Comparison of ENCODE assay signal across 12 cellular contexts in the genomic region with DNA sequence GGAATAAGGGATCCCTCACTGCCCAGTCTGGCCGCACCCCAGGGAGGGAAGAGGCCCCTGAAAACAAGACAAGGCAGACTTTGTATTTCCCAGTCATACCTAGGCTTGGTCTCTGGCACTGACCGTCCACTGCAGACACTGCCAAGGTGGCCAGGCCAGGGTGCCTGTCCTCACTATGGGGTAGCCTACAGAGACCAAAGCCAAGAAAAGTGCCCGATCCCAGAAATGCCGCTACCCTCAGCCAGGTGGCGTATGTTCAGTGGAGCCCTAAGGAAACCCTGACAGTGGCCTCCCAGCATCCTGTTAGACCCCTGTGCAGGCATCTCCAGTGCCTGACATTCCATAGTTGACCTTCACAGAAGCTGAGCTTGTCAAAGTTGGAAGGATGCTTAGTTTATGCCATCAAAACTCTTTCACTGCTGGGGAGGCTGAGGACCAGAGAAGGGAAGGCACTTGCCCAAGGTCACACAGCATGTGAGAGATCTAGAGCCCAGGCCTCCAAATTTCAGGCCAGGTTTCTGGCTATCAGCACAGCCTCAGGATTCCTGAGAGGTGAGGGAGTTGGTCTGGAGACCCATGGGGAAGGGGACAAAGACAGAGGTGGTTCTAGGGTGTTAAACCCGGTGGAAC. TPM values are rescaled to one million over a fixed set of nuclear protein-coding genes. Genes with fewer than 3 reads are reported as not detected.
A peak's percentile ranks its signal among the peaks of the same experiment; 100 is the strongest.
DNase-seq lines count a peak whose midpoint lies in the region; TF ChIP-seq lines count a peak whose summit lies in the region.
"Had no signal": no experiment of that assay in that cellular context is flagged by ENCODE, and none has a peak within 500 bp of the region (broad histone marks: within the 10 kb centered on the region; RNA-seq: fewer than 3 reads in every experiment).

No MANE protein-coding gene starts in this region.

- TF ChIP-seq CTCF in GM06990 (IDR thresholded peaks at IDR 0.05; ENCODE audit: insufficient read depth, low read length, poor library complexity, severe bottlenecking) = peak; percentile 43
- TF ChIP-seq CTCF in LNCaP clone FGC (IDR thresholded peaks at IDR 0.05; ENCODE audit: control insufficient read depth, extremely low read depth, insufficient read depth) = 0 out of 2 replicates have a peak, but pooled peaks have one; percentile 19
- peak in 1 of 2 experiments; percentile 57 for TF ChIP-seq CTCF in brain (conservative IDR thresholded peaks at IDR 0.05)
- peak; percentile 32 for TF ChIP-seq CTCF in neural crest cell (conservative IDR thresholded peaks at IDR 0.05)

- H3K36me3 ChIP-seq in GM06990 (ENCODE audit: control insufficient read depth, insufficient read depth, low read length) = no peaks in the 10 kb centered on the region

- H3K27me3 ChIP-seq in GM06990 (replicated peaks; ENCODE audit: control insufficient read depth, insufficient read depth, low read length) = peaks cover 1% of the 10 kb centered on the region; the same call in 1 of the 2 replicates

- H3K36me3 Mint-ChIP-seq in brain (no peaks in the 10 kb centered on the region), neural crest cell (ENCODE audit: low read depth) (no peaks in the 10 kb centered on the region)

- H3K27ac Mint-ChIP-seq in brain (peak overlapping the region; percentile 47 to 97 (median 93)), neural crest cell (ENCODE audit: unreplicated experiment) (no peak overlapping the region)

- H3K4me1 Mint-ChIP-seq in brain (peaks cover 79% of the 10 kb centered on the region), neural crest cell (peaks cover 14% of the 10 kb centered on the region)

- peaks cover 15% of the 10 kb centered on the region for H3K27me3 Mint-ChIP-seq in brain
- peaks cover 73% of the 10 kb centered on the region for H3K27me3 Mint-ChIP-seq in neural crest cell (ENCODE audit: low read depth)

- H3K4me3 ChIP-seq in GM06990 (replicated peaks; ENCODE audit: low read depth, low read length) (no peak overlapping the region), LNCaP clone FGC (ENCODE audit: low read depth, low read length) (no peak overlapping the region)

- no peaks in the 10 kb centered on the region for H3K9me3 Mint-ChIP-seq in brain
- H3K9me3 Mint-ChIP-seq in neural crest cell = no peaks in the 10 kb centered on the region
- H3K9me3 Mint-ChIP-seq: activated T-cell treated with anti-CD3 and anti-CD28 coated beads, Interleukin-2, amount 50 U/mL, for 4 hours had no signal

- DNase-seq in GM06990 (ENCODE audit: extremely low read depth, insufficient read length) = no peak
- no peak for DNase-seq in LNCaP clone FGC (ENCODE audit: low read depth)
- DNase-seq in neural crest cell (ENCODE audit: low read depth, low spot score) = no peak
- DNase-seq in activated CD4-positive, alpha-beta T cell treated with anti-CD3 and anti-CD28 coated beads for 48 hours = no peak
- no peak for DNase-seq in GOT3 (lab: John Stamatoyannopoulos, UW)
- DNase-seq in activated CD4-positive, alpha-beta T cell treated with anti-CD3 and anti-CD28 coated beads, Interleukin-2, amount 50 U/mL, for 1 hour = no peak
- DNase-seq: activated T-cell treated with anti-CD3 and anti-CD28 coated beads, Interleukin-2, amount 50 U/mL, for 4 hours; stimulated activated CD4-positive, alpha-beta T cell treated with anti-CD3 and anti-CD28 coated beads, Interleukin-2, amount 100 ng/mL, for 24 hours had no signal

- H3K4me3 Mint-ChIP-seq in brain = peak overlapping the region; percentile 78 to 94 (median 89)
- no peak overlapping the region for H3K4me3 Mint-ChIP-seq in neural crest cell
- H3K4me3 Mint-ChIP-seq: activated T-cell treated with anti-CD3 and anti-CD28 coated beads, Interleukin-2, amount 50 U/mL, for 4 hours had no signal

RNA-seq across cellular contexts. Expression of a gene that starts 2.5 kb away (rescaled TPM):
- 0.98 TPM for polyA plus RNA-seq in brain (ENCODE audit: insufficient read depth, low read depth, low replicate concordance)
- 3.7 and 4.1 TPM in 2 replicates for total RNA-seq in neural crest cell
- total RNA-seq: activated T-cell treated with anti-CD3 and anti-CD28 coated beads, Interleukin-2, amount 50 U/mL, for 4 hours; G401; myocyte; NCI-H460 had no signal

RNA-seq across cellular contexts. Expression of a gene that starts 20.1 kb away (rescaled TPM):
- polyA plus RNA-seq in brain (ENCODE audit: insufficient read depth, low read depth, low replicate concordance) = 7.4 TPM
- total RNA-seq in neural crest cell = 10.7 and 12.6 TPM in 2 replicates
